In the genomic region with DNA sequence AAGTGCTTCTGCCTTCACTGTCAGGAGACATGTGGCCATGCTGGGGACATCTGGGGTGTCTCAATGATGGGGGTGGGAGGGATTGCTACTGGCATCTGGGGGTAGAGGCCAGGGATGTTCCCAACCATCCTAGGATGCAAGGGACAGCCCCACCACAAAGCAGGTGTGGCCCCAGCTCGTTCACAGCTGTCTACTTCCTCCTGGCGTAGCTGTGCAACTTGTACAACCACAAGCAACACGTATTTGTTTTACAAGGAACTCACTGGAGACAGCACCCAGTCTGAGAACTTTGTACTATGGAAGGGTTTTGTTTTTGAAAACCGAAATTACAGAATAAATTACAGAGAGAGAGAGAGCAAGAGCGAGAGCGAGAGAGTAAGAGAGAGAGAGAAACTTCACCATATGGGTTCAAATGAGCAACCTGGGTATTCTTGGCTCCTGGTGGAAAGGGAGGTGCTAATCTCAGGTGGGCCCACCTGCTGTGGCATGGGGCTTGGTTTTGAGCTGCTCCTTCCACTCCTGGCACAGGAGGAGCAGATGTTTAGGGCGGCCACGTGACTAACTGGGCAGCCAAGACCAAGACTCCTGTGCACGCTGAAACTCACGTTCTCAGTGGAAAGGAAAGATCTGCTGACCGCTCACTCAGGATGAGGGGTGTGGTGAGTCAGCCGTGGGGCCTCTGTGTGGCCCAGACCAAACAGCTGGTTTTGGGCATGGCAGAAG, we compare ENCODE assay signal across 9 cellular contexts. TPM values are rescaled to one million over a fixed set of nuclear protein-coding genes. Genes with fewer than 3 reads are reported as not detected.
DNase-seq lines count a peak whose midpoint lies in the region; ATAC-seq and TF ChIP-seq lines count a peak whose summit lies in the region.
"Had no signal": no experiment of that assay in that cellular context is flagged by ENCODE, and none has a peak within 500 bp of the region (broad histone marks: within the 10 kb centered on the region; RNA-seq: fewer than 3 reads in every experiment).

No MANE protein-coding gene starts in this region.

- TF ChIP-seq POLR2A in stomach (IDR thresholded peaks at IDR 0.05): no peak

- peaks cover 5% of the 10 kb centered on the region for H3K27me3 Mint-ChIP-seq in activated naive CD8-positive, alpha-beta T cell treated with anti-CD3 and anti-CD28 coated beads, Interleukin-2, amount 10 ng/mL, durations not matched to agents 7 days and 5 days
- no peaks in the 10 kb centered on the region for H3K27me3 Mint-ChIP-seq in activated naive CD8-positive, alpha-beta T cell treated with anti-CD3 and anti-CD28 coated beads for 36 hours
- H3K27me3 Mint-ChIP-seq in T-helper 2 cell treated with Interferon-gamma antibody and Interleukin-4, amounts not matched to agents 5 μg/mL and 100 μg/mL, for 36 hours (ENCODE audit: low read depth): peaks cover 11% of the 10 kb centered on the region
- H3K27me3 Mint-ChIP-seq in Calu3 (ENCODE audit: unreplicated experiment): no peaks in the 10 kb centered on the region

- no peaks in the 10 kb centered on the region for H3K36me3 ChIP-seq in stomach
- H3K36me3 ChIP-seq: MG63 had no signal

- H3K4me3 ChIP-seq in stomach: no peak overlapping the region
- H3K4me3 ChIP-seq: MG63 had no signal

- TF ChIP-seq EP300 in stomach (IDR thresholded peaks at IDR 0.05): no peak

- no peaks in the 10 kb centered on the region for H3K36me3 Mint-ChIP-seq in activated naive CD8-positive, alpha-beta T cell treated with anti-CD3 and anti-CD28 coated beads, Interleukin-2, amount 10 ng/mL, durations not matched to agents 7 days and 5 days
- no peaks in the 10 kb centered on the region for H3K36me3 Mint-ChIP-seq in activated naive CD8-positive, alpha-beta T cell treated with anti-CD3 and anti-CD28 coated beads for 36 hours
- no peaks in the 10 kb centered on the region for H3K36me3 Mint-ChIP-seq in T-helper 2 cell treated with Interferon-gamma antibody and Interleukin-4, amounts not matched to agents 5 μg/mL and 100 μg/mL, for 36 hours (ENCODE audit: low read depth)
- H3K36me3 Mint-ChIP-seq in Calu3 (ENCODE audit: insufficient read depth, unreplicated experiment): no peaks in the 10 kb centered on the region

- DNase-seq in activated naive CD8-positive, alpha-beta T cell treated with anti-CD3 and anti-CD28 coated beads, Interleukin-2, amount 10 ng/mL, durations not matched to agents 7 days and 5 days: no peak
- DNase-seq in activated naive CD8-positive, alpha-beta T cell treated with anti-CD3 and anti-CD28 coated beads for 36 hours: no peak
- peak; percentile 11 for DNase-seq in T-helper 2 cell treated with Interferon-gamma antibody and Interleukin-4, amounts not matched to agents 5 μg/mL and 100 μg/mL, for 36 hours (ENCODE audit: low spot score)
- no peak for DNase-seq in stomach
- no peak for DNase-seq in HuH-7 (ENCODE audit: low spot score)
- DNase-seq in Calu3: no peak
- DNase-seq in RWPE1 (ENCODE audit: low spot score): no peak

- WGBS in stomach, 5 donors: 47 to 66% (median 51%) methylated on average over 12 of the region's 12 CpGs

- H3K27ac ChIP-seq in stomach (peak overlapping the region in 3 of 5 donors; percentile 25 to 59 (median 50)), RWPE1 (no peak overlapping the region)

- no peak for TF ChIP-seq CTCF in stomach (IDR thresholded peaks at IDR 0.05)
- no peak for TF ChIP-seq CTCF in Calu3 (IDR thresholded peaks at IDR 0.05; ENCODE audit: unreplicated experiment)
- no peak for TF ChIP-seq CTCF in RWPE1 (conservative IDR thresholded peaks at IDR 0.05; ENCODE audit: low read depth)

- no peaks in the 10 kb centered on the region for H3K9me3 ChIP-seq in stomach
- H3K9me3 ChIP-seq: MG63 had no signal

- intact Hi-C loops in stomach (cut with DNase I; ENCODE audit: low total_unique reads): no loop called here
- intact Hi-C loops in Calu3 (cut with micrococcal nuclease; ENCODE audit: unreplicated experiment): no loop called here

- H3K9me3 Mint-ChIP-seq in activated naive CD8-positive, alpha-beta T cell treated with anti-CD3 and anti-CD28 coated beads, Interleukin-2, amount 10 ng/mL, durations not matched to agents 7 days and 5 days: no peaks in the 10 kb centered on the region
- no peaks in the 10 kb centered on the region for H3K9me3 Mint-ChIP-seq in activated naive CD8-positive, alpha-beta T cell treated with anti-CD3 and anti-CD28 coated beads for 36 hours
- no peaks in the 10 kb centered on the region for H3K9me3 Mint-ChIP-seq in T-helper 2 cell treated with Interferon-gamma antibody and Interleukin-4, amounts not matched to agents 5 μg/mL and 100 μg/mL, for 36 hours
- peaks cover 2% of the 10 kb centered on the region for H3K9me3 Mint-ChIP-seq in Calu3 (ENCODE audit: low read depth, unreplicated experiment)

- ATAC-seq in activated naive CD8-positive, alpha-beta T cell treated with anti-CD3 and anti-CD28 coated beads, Interleukin-2, amount 10 ng/mL, durations not matched to agents 7 days and 5 days (ENCODE audit: low read depth): no peak
- peak; percentile 34 for ATAC-seq in HG02885 (IDR thresholded peaks at IDR 0.05; ENCODE audit: poor library complexity, unreplicated experiment)

- CTCF ChIA-PET in Calu3 (lab: Charles Lee): no interaction called here
- CTCF ChIA-PET in RWPE1 (lab: Yijun Ruan, JAX): interaction anchor here (1.4 kb wide), 1 partner anchor 35 kb away, joined by 3 read pairs; no protein-coding TSS in a partner anchor

- no peaks in the 10 kb centered on the region for H3K27me3 ChIP-seq in stomach
- H3K27me3 ChIP-seq: MG63 had no signal

- BruUV-seq in Calu3 (replicated peaks; lab: Mats Ljungman, UMichigan): no TSS peak

- H3K4me3 Mint-ChIP-seq in activated naive CD8-positive, alpha-beta T cell treated with anti-CD3 and anti-CD28 coated beads, Interleukin-2, amount 10 ng/mL, durations not matched to agents 7 days and 5 days: peak overlapping the region; percentile 26
- H3K4me3 Mint-ChIP-seq in activated naive CD8-positive, alpha-beta T cell treated with anti-CD3 and anti-CD28 coated beads for 36 hours: no peak overlapping the region
- peak overlapping the region; percentile 80 for H3K4me3 Mint-ChIP-seq in T-helper 2 cell treated with Interferon-gamma antibody and Interleukin-4, amounts not matched to agents 5 μg/mL and 100 μg/mL, for 36 hours
- no peak overlapping the region for H3K4me3 Mint-ChIP-seq in Calu3 (ENCODE audit: low read depth, unreplicated experiment)

- H3K4me1 Mint-ChIP-seq in activated naive CD8-positive, alpha-beta T cell treated with anti-CD3 and anti-CD28 coated beads, Interleukin-2, amount 10 ng/mL, durations not matched to agents 7 days and 5 days: peaks cover 24% of the 10 kb centered on the region
- peaks cover 19% of the 10 kb centered on the region for H3K4me1 Mint-ChIP-seq in activated naive CD8-positive, alpha-beta T cell treated with anti-CD3 and anti-CD28 coated beads for 36 hours
- H3K4me1 Mint-ChIP-seq in T-helper 2 cell treated with Interferon-gamma antibody and Interleukin-4, amounts not matched to agents 5 μg/mL and 100 μg/mL, for 36 hours (ENCODE audit: low read depth): peaks cover 33% of the 10 kb centered on the region
- peaks cover 9% of the 10 kb centered on the region for H3K4me1 Mint-ChIP-seq in Calu3 (ENCODE audit: low read depth, unreplicated experiment)

- peak overlapping the region; percentile 86 for H3K27ac Mint-ChIP-seq in activated naive CD8-positive, alpha-beta T cell treated with anti-CD3 and anti-CD28 coated beads, Interleukin-2, amount 10 ng/mL, durations not matched to agents 7 days and 5 days
- H3K27ac Mint-ChIP-seq in activated naive CD8-positive, alpha-beta T cell treated with anti-CD3 and anti-CD28 coated beads for 36 hours: no peak overlapping the region
- peak overlapping the region; percentile 89 for H3K27ac Mint-ChIP-seq in T-helper 2 cell treated with Interferon-gamma antibody and Interleukin-4, amounts not matched to agents 5 μg/mL and 100 μg/mL, for 36 hours
- no peak overlapping the region for H3K27ac Mint-ChIP-seq in Calu3 (ENCODE audit: unreplicated experiment)

- peaks cover 0 to 19% (median 10%) of the 10 kb centered on the region in 4 donors for H3K4me1 ChIP-seq in stomach

- POLR2A ChIA-PET in activated naive CD8-positive, alpha-beta T cell treated with anti-CD3 and anti-CD28 coated beads, Interleukin-2, amount 10 ng/mL, durations not matched to agents 7 days and 5 days (lab: Charles Lee): no interaction called here
- POLR2A ChIA-PET in RWPE1 (lab: Yijun Ruan, JAX; ENCODE audit: low non-redundant PET): no interaction called here

RNA-seq across cellular contexts. Expression of a gene that starts 17.5 kb away (rescaled TPM):
- not detected for total RNA-seq in activated naive CD8-positive, alpha-beta T cell treated with anti-CD3 and anti-CD28 coated beads, Interleukin-2, amount 10 ng/mL, durations not matched to agents 7 days and 5 days
- under 1 TPM; 0.31 to 0.52 TPM for total RNA-seq in activated naive CD8-positive, alpha-beta T cell treated with anti-CD3 and anti-CD28 coated beads for 36 hours
- total RNA-seq in stomach (under 1 TPM in 1 of 5 donors, not detected in 4; 0.37 TPM), Calu3 (2022) (not detected in 2 replicates)
- 1 to 10 TPM in 2 of 3 donors, under 1 TPM in 1; 0.25 to 1.8 (median 1.8) TPM for polyA plus RNA-seq in stomach

RNA-seq across cellular contexts. Expression of a gene that starts 52.9 kb away (rescaled TPM):
- total RNA-seq in activated naive CD8-positive, alpha-beta T cell treated with anti-CD3 and anti-CD28 coated beads, Interleukin-2, amount 10 ng/mL, durations not matched to agents 7 days and 5 days: 100 to 1,000 TPM; 210 to 239 TPM
- 100 to 1,000 TPM; 130 to 143 TPM for total RNA-seq in activated naive CD8-positive, alpha-beta T cell treated with anti-CD3 and anti-CD28 coated beads for 36 hours
- 100 to 1,000 TPM; 145 to 518 (median 261) TPM for total RNA-seq in stomach
- polyA plus RNA-seq in stomach: 100 to 1,000 TPM in 2 of 3 donors, 10 to 100 TPM in 1; 80.2 to 123 (median 114) TPM
- total RNA-seq in Calu3 (2022): 338 and 423 TPM in 2 replicates

Comparison
In these comparisons a context has a peak if more than half of its experiments do, and no peak if none do; other contexts are left out.
1. H3K27ac Mint-ChIP-seq: peak in activated naive CD8-positive, alpha-beta T cell treated with anti-CD3 and anti-CD28 coated beads, Interleukin-2, amount 10 ng/mL, durations not matched to agents 7 days and 5 days (single experiment) and T-helper 2 cell treated with Interferon-gamma antibody and Interleukin-4, amounts not matched to agents 5 μg/mL and 100 μg/mL, for 36 hours (single experiment); none in activated naive CD8-positive, alpha-beta T cell treated with anti-CD3 and anti-CD28 coated beads for 36 hours (single experiment) and Calu3 (single experiment).
2. H3K4me3 Mint-ChIP-seq: peak in activated naive CD8-positive, alpha-beta T cell treated with anti-CD3 and anti-CD28 coated beads, Interleukin-2, amount 10 ng/mL, durations not matched to agents 7 days and 5 days (single experiment) and T-helper 2 cell treated with Interferon-gamma antibody and Interleukin-4, amounts not matched to agents 5 μg/mL and 100 μg/mL, for 36 hours (single experiment); none in activated naive CD8-positive, alpha-beta T cell treated with anti-CD3 and anti-CD28 coated beads for 36 hours (single experiment) and Calu3 (single experiment).